8 cellular contexts compared by ENCODE assay signal in the genomic region with DNA sequence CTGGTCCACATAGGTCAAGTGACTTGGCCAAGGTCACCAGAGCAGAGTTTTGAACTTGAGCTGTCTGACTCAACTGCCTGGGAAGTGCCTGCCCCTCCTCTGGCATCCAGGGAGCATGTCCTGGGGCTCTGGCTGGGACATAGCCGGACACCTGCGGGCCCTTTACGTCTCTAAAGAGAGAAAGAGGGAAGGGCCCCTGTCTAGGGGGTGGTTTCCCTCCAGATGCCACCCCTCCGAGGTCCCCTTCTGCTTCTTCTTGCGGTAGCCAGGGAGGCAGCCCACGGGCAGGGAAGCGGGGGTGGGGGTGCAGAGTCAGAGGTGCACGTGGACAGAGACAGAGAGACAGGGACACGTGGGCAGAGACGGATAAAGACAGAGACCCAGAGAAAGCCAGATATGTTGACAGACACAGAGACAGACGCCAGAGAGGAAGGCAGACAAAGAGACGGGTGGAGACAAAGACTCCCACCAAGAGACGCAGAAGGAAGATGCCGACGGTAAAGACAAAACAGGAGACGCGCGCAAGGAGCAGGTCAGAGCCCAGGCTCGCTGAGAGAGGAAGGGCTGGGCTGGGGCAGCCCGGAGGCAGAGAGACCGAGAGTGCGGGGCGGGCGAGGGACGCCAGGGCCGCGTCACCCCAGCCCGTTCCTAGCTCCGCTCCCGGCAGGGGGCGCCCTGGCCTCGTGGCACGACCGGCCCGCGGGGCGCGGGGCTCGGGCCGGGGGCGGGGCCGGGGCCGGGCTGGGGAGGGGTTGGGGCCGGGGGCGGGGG. TPM values are rescaled to one million over a fixed set of nuclear protein-coding genes. Genes with fewer than 3 reads are reported as not detected.
DNase-seq lines count a peak whose midpoint lies in the region; ATAC-seq and TF ChIP-seq lines count a peak whose summit lies in the region.

No MANE protein-coding gene starts in this region.

- ATAC-seq in heart left ventricle: peak; percentile 59 to 89 (median 84)
- ATAC-seq in psoas muscle: peak; percentile 54 to 80 (median 76)
- ATAC-seq in HG03095 (IDR thresholded peaks at IDR 0.05; ENCODE audit: unreplicated experiment): no peak

- H3K36me3 ChIP-seq in Peyer's patch (no peaks in the 10 kb centered on the region), heart left ventricle (no peaks in the 10 kb centered on the region), psoas muscle (ENCODE audit: insufficient read depth in 1 of 2, low read depth in 1 of 2) (no peaks in the 10 kb centered on the region), vagina (no peaks in the 10 kb centered on the region)

- H3K36me3 Mint-ChIP-seq in activated naive CD4-positive, alpha-beta T cell treated with anti-CD3 and anti-CD28 coated beads for 36 hours (ENCODE audit: low read depth): no peaks in the 10 kb centered on the region

- WGBS in heart left ventricle, 4 donors: 7 to 16% (median 8%) methylated on average over 20 to 44 of the region's 45 CpGs
- 7 to 9% (median 8%) methylated on average over 26 to 45 of the region's 45 CpGs for WGBS in psoas muscle, 3 donors

- CTCF ChIA-PET in activated naive CD4-positive, alpha-beta T cell treated with anti-CD3 and anti-CD28 coated beads for 36 hours (lab: Charles Lee): interaction anchor here (0.6 to 4.0 kb wide), 7 partner anchors 10 to 282 kb away, joined by 3 to 21 read pairs (median 4); no protein-coding TSS in a partner anchor

- H3K4me3 Mint-ChIP-seq in activated naive CD4-positive, alpha-beta T cell treated with anti-CD3 and anti-CD28 coated beads for 36 hours: peak overlapping the region; percentile 45

- peaks cover 54% of the 10 kb centered on the region for H3K27me3 Mint-ChIP-seq in activated naive CD4-positive, alpha-beta T cell treated with anti-CD3 and anti-CD28 coated beads for 36 hours (ENCODE audit: low read depth)

- H3K27ac ChIP-seq in Peyer's patch: no peak overlapping the region
- H3K27ac ChIP-seq in heart left ventricle: peak overlapping the region in 5 of 12 donors; percentile 9 to 62 (median 42)
- H3K27ac ChIP-seq in psoas muscle: no peak overlapping the region
- no peak overlapping the region for H3K27ac ChIP-seq in vagina

- intact Hi-C loops in activated naive CD4-positive, alpha-beta T cell treated with anti-CD3 and anti-CD28 coated beads for 36 hours (cut with micrococcal nuclease): loop anchor here (1.0 to 5.0 kb wide), 2 partner anchors 89 to 151 kb away; no protein-coding TSS in a partner anchor
- intact Hi-C loops in heart left ventricle (cut with DNase I): loop anchor here in 9 of 10 donors (1.0 to 10.0 kb wide), 12 partner anchors 27 to 154 kb away; no protein-coding TSS in a partner anchor
- intact Hi-C loops in psoas muscle (cut with DNase I): loop anchor here in 1 of 2 donors (2.0 kb wide), 1 partner anchor 66 kb away; no protein-coding TSS in a partner anchor
- intact Hi-C loops in vagina (cut with DNase I): no loop called here

- peaks cover 0 to 12% (median 7%) of the 10 kb centered on the region in 4 donors for H3K4me1 ChIP-seq in Peyer's patch
- peaks cover 0 to 39% (median 19%) of the 10 kb centered on the region in 12 donors for H3K4me1 ChIP-seq in heart left ventricle
- no peaks in the 10 kb centered on the region for H3K4me1 ChIP-seq in psoas muscle
- peaks cover 14% of the 10 kb centered on the region for H3K4me1 ChIP-seq in vagina

- H3K27me3 ChIP-seq in Peyer's patch (peaks cover 0 to 7% of the 10 kb centered on the region in 2 donors), heart left ventricle (peaks cover 0 to 36% (median 7%) of the 10 kb centered on the region in 9 donors), psoas muscle (ENCODE audit: insufficient read depth in 3 of 3, low read length in 2 of 3) (peaks cover 0 to 53% (median 10%) of the 10 kb centered on the region in 3 donors), vagina (no peaks in the 10 kb centered on the region)

- H3K4me3 ChIP-seq in Peyer's patch: peak overlapping the region in 3 of 4 donors; percentile 32 to 41 (median 35)
- peak overlapping the region in 11 of 12 donors; percentile 30 to 60 (median 51) for H3K4me3 ChIP-seq in heart left ventricle
- peak overlapping the region; percentile 45 for H3K4me3 ChIP-seq in psoas muscle
- H3K4me3 ChIP-seq in vagina: peak overlapping the region; percentile 27 to 34

- H3K9me3 ChIP-seq in Peyer's patch (no peaks in the 10 kb centered on the region), heart left ventricle (no peaks in the 10 kb centered on the region), psoas muscle (no peaks in the 10 kb centered on the region), vagina (no peaks in the 10 kb centered on the region)

- TF ChIP-seq POLR2A in Peyer's patch (IDR thresholded peaks at IDR 0.05) (no peak), heart left ventricle (IDR thresholded peaks at IDR 0.05) (no peak), vagina (IDR thresholded peaks at IDR 0.05) (no peak)

- peak; percentile 46 for DNase-seq in ACHN
- DNase-seq in GOT3 (lab: John Stamatoyannopoulos, UW): peak; percentile 34
- DNase-seq in Peyer's patch: peak; percentile 73 to 80 (median 73)
- DNase-seq in activated naive CD4-positive, alpha-beta T cell treated with anti-CD3 and anti-CD28 coated beads for 36 hours: peak; percentile 75
- peak; percentile 68 to 85 (median 77) for DNase-seq in heart left ventricle
- peak; percentile 72 to 78 for DNase-seq in psoas muscle
- DNase-seq in vagina (ENCODE audit: extremely low spot score in 2 of 2): no peak

- TF ChIP-seq CTCF in Peyer's patch (IDR thresholded peaks at IDR 0.05) (peak; percentile 15 to 56 (median 48)), heart left ventricle (IDR thresholded peaks at IDR 0.05) (peak; percentile 32 to 79 (median 62)), psoas muscle (IDR thresholded peaks at IDR 0.05) (peak; percentile 59), vagina (IDR thresholded peaks at IDR 0.05) (peak in 1 of 3 experiments; percentile 26)

- H3K27ac Mint-ChIP-seq in activated naive CD4-positive, alpha-beta T cell treated with anti-CD3 and anti-CD28 coated beads for 36 hours: no peak overlapping the region

- H3K4me1 Mint-ChIP-seq in activated naive CD4-positive, alpha-beta T cell treated with anti-CD3 and anti-CD28 coated beads for 36 hours (ENCODE audit: low read depth): peaks cover 5% of the 10 kb centered on the region

- H3K9me3 Mint-ChIP-seq in activated naive CD4-positive, alpha-beta T cell treated with anti-CD3 and anti-CD28 coated beads for 36 hours: no peaks in the 10 kb centered on the region

- in situ Hi-C loops in ACHN (cut with HindIII; ENCODE audit: low pct_ligation_motif_present, low pct_unique_long_range_greater_than_20kb, low sequenced_read_pairs): no loop called here

RNA-seq across cellular contexts. Expression of a gene that starts 0.5 kb away (rescaled TPM):
- total RNA-seq in Peyer's patch: 10 to 100 TPM in 1 of 4 donors, 1 to 10 TPM in 2, under 1 TPM in 1; 0.70 to 10.7 (median 2.2) TPM
- not detected for total RNA-seq in activated naive CD4-positive, alpha-beta T cell treated with anti-CD3 and anti-CD28 coated beads for 36 hours
- 10 to 100 TPM in 7 of 9 donors, 1 to 10 TPM in 2; 6.3 to 45.8 (median 12.3) TPM for total RNA-seq in heart left ventricle
- 10 to 100 TPM in 1 of 2 donors, 1 to 10 TPM in 1; 8.7 to 17.8 TPM for polyA plus RNA-seq in heart left ventricle
- total RNA-seq in psoas muscle: 1 to 10 TPM; 1.3 to 2.0 (median 1.5) TPM
- under 1 TPM; 0.73 to 0.96 (median 0.82) TPM for polyA plus RNA-seq in psoas muscle
- 6.6 TPM for total RNA-seq in vagina

Comparison
In these comparisons a context has a peak if more than half of its experiments do, and no peak if none do; other contexts are left out.
1. DNase-seq: peak in ACHN (single experiment), GOT3 (single experiment), Peyer's patch (3 of 3), activated naive CD4-positive, alpha-beta T cell treated with anti-CD3 and anti-CD28 coated beads for 36 hours (single experiment), heart left ventricle (5 of 5) and psoas muscle (2 of 2); none in vagina (0 of 2).
2. Peak in every context shown above with its lines, with median percentiles within 50 percentile points of each other: H3K4me3 ChIP-seq.